In the genomic region with DNA sequence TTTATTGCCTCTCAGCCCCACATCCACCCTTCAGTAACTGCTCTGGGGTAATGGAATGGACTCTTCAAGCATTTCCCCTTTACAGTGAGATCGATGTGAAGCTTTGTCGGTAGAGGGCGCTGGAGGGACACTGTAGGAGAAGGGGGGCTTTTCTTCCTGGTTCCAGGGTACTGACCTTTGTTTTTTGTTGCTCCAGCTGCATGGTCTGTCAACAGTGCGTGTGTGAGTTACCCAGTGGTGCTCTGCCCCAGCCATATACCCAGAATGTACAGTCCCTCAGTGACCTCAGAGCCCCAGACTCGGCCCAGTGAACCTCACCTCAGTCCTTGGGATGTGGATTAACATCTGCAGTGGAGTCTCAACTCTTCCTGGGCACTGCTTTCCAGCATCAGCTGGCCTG, we compare ENCODE assay signal across 9 cellular contexts.
A peak's percentile ranks its signal among the peaks of the same experiment; 100 is the strongest.
DNase-seq lines count a peak whose midpoint lies in the region; ATAC-seq and TF ChIP-seq lines count a peak whose summit lies in the region.
"Had no signal": no experiment of that assay in that cellular context is flagged by ENCODE, and none has a peak within 500 bp of the region (broad histone marks: within the 10 kb centered on the region; RNA-seq: fewer than 3 reads in every experiment).

No MANE protein-coding gene starts in this region.

- H3K4me3 Mint-ChIP-seq in GM23338, result no peak overlapping the region
- H3K4me3 Mint-ChIP-seq in activated naive CD8-positive, alpha-beta T cell treated with anti-CD3 and anti-CD28 coated beads, Interleukin-2, amount 50 U/mL, for 24 hours, result no peak overlapping the region
- H3K4me3 Mint-ChIP-seq: T-cell had no signal

- peak; percentile 92 to 98 for TF ChIP-seq CTCF in GM23338 (conservative IDR thresholded peaks at IDR 0.05; ENCODE audit: low read depth in 2 of 2)

- H3K79me2 ChIP-seq in GM23338 (replicated peaks; ENCODE audit: insufficient read depth), result no peaks in the 10 kb centered on the region

- H3F3A ChIP-seq in GM23338 (replicated peaks; ENCODE audit: low read depth), result no peaks in the 10 kb centered on the region

- no peaks in the 10 kb centered on the region for H3K9me2 ChIP-seq in GM23338 (ENCODE audit: insufficient read depth)

- H3K4me1 Mint-ChIP-seq in GM23338, result peaks cover 22% of the 10 kb centered on the region
- no peaks in the 10 kb centered on the region for H3K4me1 Mint-ChIP-seq in activated naive CD8-positive, alpha-beta T cell treated with anti-CD3 and anti-CD28 coated beads, Interleukin-2, amount 50 U/mL, for 24 hours
- H3K4me1 Mint-ChIP-seq: T-cell had no signal

- ATAC-seq in GM23338 (peak; percentile 94), GM19452 (IDR thresholded peaks at IDR 0.05; ENCODE audit: unreplicated experiment) (no peak)
- ATAC-seq in activated naive CD8-positive, alpha-beta T cell treated with anti-CD3 and anti-CD28 coated beads, Interleukin-2, amount 50 U/mL, for 24 hours, result peak; percentile 63
- ATAC-seq: T-cell had no signal

- DNase-seq in Caki2 (ENCODE audit: low read depth) (peak; percentile 50), GM23338 (ENCODE audit: low spot score) (peak; percentile 98), NCI-H82 (lab: John Stamatoyannopoulos, UW) (peak; percentile 88), hippocampal formation (lab: John Stamatoyannopoulos, UW) (peak; percentile 14 to 41), DMS79 (lab: John Stamatoyannopoulos, UW) (no peak)
- DNase-seq in activated naive CD8-positive, alpha-beta T cell treated with anti-CD3 and anti-CD28 coated beads, Interleukin-2, amount 50 U/mL, for 24 hours, result peak; percentile 62
- peak in 3 of 4 experiments; percentile 4 to 26 (median 15) for DNase-seq in stimulated activated CD4-positive, alpha-beta T cell treated with anti-CD3 and anti-CD28 coated beads, Interleukin-1b, Interleukin-23, amount 100 ng/mL, for 24 hours (ENCODE audit: low read depth in 4 of 4, low spot score in 1 of 4)

- H2AFZ ChIP-seq in GM23338, result peak overlapping the region; percentile 49; the same call in 1 of the 2 replicates

- no peak overlapping the region for H3K27ac ChIP-seq in GM23338 (ENCODE audit: low read depth)

- no peaks in the 10 kb centered on the region for H3K36me3 ChIP-seq in GM23338 (ENCODE audit: insufficient read depth)

- no peaks in the 10 kb centered on the region for H3K9me3 Mint-ChIP-seq in GM23338
- H3K9me3 Mint-ChIP-seq in activated naive CD8-positive, alpha-beta T cell treated with anti-CD3 and anti-CD28 coated beads, Interleukin-2, amount 50 U/mL, for 24 hours, result no peaks in the 10 kb centered on the region
- H3K9me3 Mint-ChIP-seq: T-cell had no signal

- H4K20me1 ChIP-seq in GM23338 (replicated peaks; ENCODE audit: insufficient read depth), result no peaks in the 10 kb centered on the region

- no peaks in the 10 kb centered on the region for H3K36me3 Mint-ChIP-seq in GM23338 (ENCODE audit: low read depth)
- H3K36me3 Mint-ChIP-seq in activated naive CD8-positive, alpha-beta T cell treated with anti-CD3 and anti-CD28 coated beads, Interleukin-2, amount 50 U/mL, for 24 hours (ENCODE audit: low read depth), result no peaks in the 10 kb centered on the region
- H3K36me3 Mint-ChIP-seq: T-cell had no signal

- in situ Hi-C loops in Caki2 (cut with HindIII; ENCODE audit: low pct_unique_long_range_greater_than_20kb, low sequenced_read_pairs), result no loop called here

- 0 out of 2 replicates have a peak, but pooled peaks cover 1% of the 10 kb centered on the region for H3K27me3 ChIP-seq in GM23338 (ENCODE audit: insufficient read depth)

- peaks cover 18% of the 10 kb centered on the region for H3K4me1 ChIP-seq in GM23338 (ENCODE audit: insufficient read depth)

- no peak overlapping the region for H3K4me3 ChIP-seq in GM23338

- H3K4me2 ChIP-seq in GM23338, result no peak overlapping the region

- no peak overlapping the region for H3K27ac Mint-ChIP-seq in GM23338
- H3K27ac Mint-ChIP-seq in activated naive CD8-positive, alpha-beta T cell treated with anti-CD3 and anti-CD28 coated beads, Interleukin-2, amount 50 U/mL, for 24 hours, result no peak overlapping the region
- H3K27ac Mint-ChIP-seq: T-cell had no signal

- peaks cover 4% of the 10 kb centered on the region for H3K27me3 Mint-ChIP-seq in GM23338 (ENCODE audit: insufficient read depth, low read depth, poor library complexity)
- peaks cover 13% of the 10 kb centered on the region for H3K27me3 Mint-ChIP-seq in activated naive CD8-positive, alpha-beta T cell treated with anti-CD3 and anti-CD28 coated beads, Interleukin-2, amount 50 U/mL, for 24 hours

TF ChIP-seq in GM23338, 12 proteins besides CTCF, POLR2A, EP300 and RAD21:
- TF ChIP-seq, protein P1, sequence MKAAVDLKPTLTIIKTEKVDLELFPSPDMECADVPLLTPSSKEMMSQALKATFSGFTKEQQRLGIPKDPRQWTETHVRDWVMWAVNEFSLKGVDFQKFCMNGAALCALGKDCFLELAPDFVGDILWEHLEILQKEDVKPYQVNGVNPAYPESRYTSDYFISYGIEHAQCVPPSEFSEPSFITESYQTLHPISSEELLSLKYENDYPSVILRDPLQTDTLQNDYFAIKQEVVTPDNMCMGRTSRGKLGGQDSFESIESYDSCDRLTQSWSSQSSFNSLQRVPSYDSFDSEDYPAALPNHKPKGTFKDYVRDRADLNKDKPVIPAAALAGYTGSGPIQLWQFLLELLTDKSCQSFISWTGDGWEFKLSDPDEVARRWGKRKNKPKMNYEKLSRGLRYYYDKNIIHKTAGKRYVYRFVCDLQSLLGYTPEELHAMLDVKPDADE (IDR thresholded peaks at IDR 0.05), result peak; percentile 36; the same call in 1 of the 2 replicates
- TF ChIP-seq NANOG (IDR thresholded peaks at IDR 0.05; ENCODE audit: borderline replicate concordance), result no peak
